ENCODE assay signal across 1 cellular context in genomic region chr10:124285587-124286527, GRCh38.
TF ChIP-seq lines count a peak whose summit lies in the region.

No MANE protein-coding gene starts in this region.

TF ChIP-seq in SK-N-SH, 30 proteins besides CTCF, POLR2A, EP300 and RAD21 (continued from another document):
- TF ChIP-seq USF2 (IDR thresholded peaks at IDR 0.05; ENCODE audit: borderline replicate concordance, low read depth, low read length), result no peak
- TF ChIP-seq NFIC (IDR thresholded peaks at IDR 0.05; ENCODE audit: borderline replicate concordance), result no peak
- TF ChIP-seq NRF1 (IDR thresholded peaks at IDR 0.05; ENCODE audit: low read depth, low read length), result no peak
- no peak for TF ChIP-seq MEF2A (IDR thresholded peaks at IDR 0.05; ENCODE audit: borderline replicate concordance, low read depth)
